In the genomic region with DNA sequence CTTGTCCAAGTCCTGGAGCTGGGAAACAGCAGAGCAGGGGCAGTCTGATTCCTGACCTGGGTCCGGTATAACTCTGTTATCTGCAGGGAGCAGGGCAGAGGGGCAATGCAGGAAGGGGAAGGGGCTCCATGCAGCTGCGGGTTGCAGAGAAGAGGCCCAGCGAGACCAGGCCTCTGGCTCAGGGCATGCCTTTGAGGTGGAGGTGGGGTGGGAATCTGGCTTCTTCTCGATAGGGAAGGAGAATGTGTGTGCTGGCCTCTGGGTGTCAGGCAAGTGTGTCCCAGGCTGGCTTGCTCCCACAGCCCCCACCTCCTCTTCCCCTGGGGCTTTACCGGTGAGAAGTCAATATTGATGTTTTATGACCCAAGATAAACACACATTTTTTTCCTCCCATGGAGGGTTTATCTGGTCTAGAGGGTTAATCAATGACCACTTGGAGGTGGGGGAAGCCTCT, we compare ENCODE assay signal across 15 cellular contexts.
DNase-seq lines count a peak whose midpoint lies in the region; ATAC-seq and TF ChIP-seq lines count a peak whose summit lies in the region.
"Had no signal": no experiment of that assay in that cellular context is flagged by ENCODE, and none has a peak within 500 bp of the region (broad histone marks: within the 10 kb centered on the region; RNA-seq: fewer than 3 reads in every experiment).

No MANE protein-coding gene starts in this region.

- H3K27ac ChIP-seq in esophagus squamous epithelium, result no peak overlapping the region

- H3K36me3 ChIP-seq in NT2/D1 (ENCODE audit: insufficient read depth, insufficient read length, low read length) (no peaks in the 10 kb centered on the region), esophagus squamous epithelium (no peaks in the 10 kb centered on the region)

- TF ChIP-seq POLR2A in esophagus squamous epithelium (IDR thresholded peaks at IDR 0.05), result no peak

- H3K9me3 ChIP-seq in NT2/D1 (ENCODE audit: insufficient read depth, low read length), result peaks cover 3% of the 10 kb centered on the region; the same call in 1 of the 2 replicates
- H3K9me3 ChIP-seq in esophagus squamous epithelium, result no peaks in the 10 kb centered on the region

- H3K27me3 ChIP-seq in NT2/D1 (ENCODE audit: insufficient read depth, insufficient read length) (no peaks in the 10 kb centered on the region), esophagus squamous epithelium (no peaks in the 10 kb centered on the region)

- DNase-seq in COLO668 (lab: John Stamatoyannopoulos, UW; ENCODE audit: unreplicated experiment) (peak; percentile 38), NT2/D1 (ENCODE audit: low read depth, low spot score) (no peak), kidney glomerular epithelial cell (lab: John Stamatoyannopoulos, UW) (peak; percentile 62), posterior vena cava (ENCODE audit: low spot score) (peak; percentile 29), NCI-H2029 (lab: John Stamatoyannopoulos, UW) (no peak), esophagus squamous epithelium (lab: John Stamatoyannopoulos, UW) (no peak)
- DNase-seq: activated CD4-positive, alpha-beta T cell treated with anti-CD3 and anti-CD28 coated beads for 48 hours; dermis blood vessel endothelial cell; GF-D8; NCI-H2081 treated with DMSO at 0.1 percent for 48 hours; NCI-H524; T1000 had no signal

- 73 to 79% methylated on average over 4 of the region's 5 CpGs for WGBS in esophagus squamous epithelium, 2 donors

- H3K4me1 ChIP-seq in NT2/D1 (ENCODE audit: insufficient read depth, insufficient read length) (peaks cover 9% of the 10 kb centered on the region), esophagus squamous epithelium (peaks cover 12 to 20% (median 13%) of the 10 kb centered on the region in 3 donors)

- peak in 1 of 6 experiments; percentile 4 for TF ChIP-seq CTCF in esophagus squamous epithelium (IDR thresholded peaks at IDR 0.05)

- H3K4me3 ChIP-seq in NT2/D1 (ENCODE audit: insufficient read length, low read depth) (no peak overlapping the region), esophagus squamous epithelium (no peak overlapping the region)
- H3K4me3 ChIP-seq: lung had no signal

- intact Hi-C loops in posterior vena cava (cut with DNase I) (loop anchor here (5.0 to 10.0 kb wide), 5 partner anchors 43 to 505 kb away; a partner anchor contains a TSS), esophagus squamous epithelium (cut with DNase I) (loop anchor here (10.0 kb wide), 1 partner anchor 245 kb away; a partner anchor contains a TSS)

- ATAC-seq in GM21381 (IDR thresholded peaks at IDR 0.05; ENCODE audit: unreplicated experiment), result no peak
- no peak for ATAC-seq in GM21576 (IDR thresholded peaks at IDR 0.05; ENCODE audit: unreplicated experiment)

- peak overlapping the region; percentile 17 for H3K9ac ChIP-seq in NT2/D1 (ENCODE audit: insufficient read length, low read depth)

Comparison
In these comparisons a context has a peak if more than half of its experiments do, and no peak if none do; other contexts are left out.
1. DNase-seq: peak in COLO668 (single experiment), kidney glomerular epithelial cell (single experiment) and posterior vena cava (single experiment); none in NT2/D1 (single experiment), NCI-H2029 (single experiment) and esophagus squamous epithelium (single experiment).